1 cellular context compared by ENCODE assay signal in the genomic region with DNA sequence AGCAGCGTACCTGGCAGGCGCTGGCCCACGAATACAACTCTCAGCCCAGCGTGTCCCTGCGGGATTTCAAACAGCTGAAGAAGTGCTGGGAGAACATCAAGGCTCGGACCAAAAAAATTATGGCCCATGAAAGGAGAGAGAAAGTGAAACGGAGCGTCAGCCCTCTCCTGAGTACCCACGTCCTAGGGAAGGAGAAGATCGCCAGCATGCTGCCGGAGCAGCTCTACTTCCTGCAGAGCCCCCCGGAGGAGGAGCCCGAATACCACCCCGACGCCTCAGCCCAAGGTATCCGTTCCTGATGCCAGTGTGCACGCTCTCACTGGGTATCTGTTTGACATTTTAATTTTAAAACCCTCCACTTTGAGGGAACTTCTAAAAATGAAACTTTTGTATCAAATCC.
TF ChIP-seq lines count a peak whose summit lies in the region.

No MANE protein-coding gene starts in this region.

TF ChIP-seq in WTC11, 78 proteins besides CTCF, POLR2A, EP300 and RAD21 (continued from another document):
- TF ChIP-seq, protein P1, sequence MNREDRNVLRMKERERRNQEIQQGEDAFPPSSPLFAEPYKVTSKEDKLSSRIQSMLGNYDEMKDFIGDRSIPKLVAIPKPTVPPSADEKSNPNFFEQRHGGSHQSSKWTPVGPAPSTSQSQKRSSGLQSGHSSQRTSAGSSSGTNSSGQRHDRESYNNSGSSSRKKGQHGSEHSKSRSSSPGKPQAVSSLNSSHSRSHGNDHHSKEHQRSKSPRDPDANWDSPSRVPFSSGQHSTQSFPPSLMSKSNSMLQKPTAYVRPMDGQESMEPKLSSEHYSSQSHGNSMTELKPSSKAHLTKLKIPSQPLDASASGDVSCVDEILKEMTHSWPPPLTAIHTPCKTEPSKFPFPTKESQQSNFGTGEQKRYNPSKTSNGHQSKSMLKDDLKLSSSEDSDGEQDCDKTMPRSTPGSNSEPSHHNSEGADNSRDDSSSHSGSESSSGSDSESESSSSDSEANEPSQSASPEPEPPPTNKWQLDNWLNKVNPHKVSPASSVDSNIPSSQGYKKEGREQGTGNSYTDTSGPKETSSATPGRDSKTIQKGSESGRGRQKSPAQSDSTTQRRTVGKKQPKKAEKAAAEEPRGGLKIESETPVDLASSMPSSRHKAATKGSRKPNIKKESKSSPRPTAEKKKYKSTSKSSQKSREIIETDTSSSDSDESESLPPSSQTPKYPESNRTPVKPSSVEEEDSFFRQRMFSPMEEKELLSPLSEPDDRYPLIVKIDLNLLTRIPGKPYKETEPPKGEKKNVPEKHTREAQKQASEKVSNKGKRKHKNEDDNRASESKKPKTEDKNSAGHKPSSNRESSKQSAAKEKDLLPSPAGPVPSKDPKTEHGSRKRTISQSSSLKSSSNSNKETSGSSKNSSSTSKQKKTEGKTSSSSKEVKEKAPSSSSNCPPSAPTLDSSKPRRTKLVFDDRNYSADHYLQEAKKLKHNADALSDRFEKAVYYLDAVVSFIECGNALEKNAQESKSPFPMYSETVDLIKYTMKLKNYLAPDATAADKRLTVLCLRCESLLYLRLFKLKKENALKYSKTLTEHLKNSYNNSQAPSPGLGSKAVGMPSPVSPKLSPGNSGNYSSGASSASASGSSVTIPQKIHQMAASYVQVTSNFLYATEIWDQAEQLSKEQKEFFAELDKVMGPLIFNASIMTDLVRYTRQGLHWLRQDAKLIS (CRISPR knock-in tag; IDR thresholded peaks at IDR 0.05; ENCODE audit: borderline replicate concordance): no peak
- TF ChIP-seq, protein P2, sequence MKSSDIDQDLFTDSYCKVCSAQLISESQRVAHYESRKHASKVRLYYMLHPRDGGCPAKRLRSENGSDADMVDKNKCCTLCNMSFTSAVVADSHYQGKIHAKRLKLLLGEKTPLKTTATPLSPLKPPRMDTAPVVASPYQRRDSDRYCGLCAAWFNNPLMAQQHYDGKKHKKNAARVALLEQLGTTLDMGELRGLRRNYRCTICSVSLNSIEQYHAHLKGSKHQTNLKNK (CRISPR knock-in tag; IDR thresholded peaks at IDR 0.05): no peak
- TF ChIP-seq, protein P3, sequence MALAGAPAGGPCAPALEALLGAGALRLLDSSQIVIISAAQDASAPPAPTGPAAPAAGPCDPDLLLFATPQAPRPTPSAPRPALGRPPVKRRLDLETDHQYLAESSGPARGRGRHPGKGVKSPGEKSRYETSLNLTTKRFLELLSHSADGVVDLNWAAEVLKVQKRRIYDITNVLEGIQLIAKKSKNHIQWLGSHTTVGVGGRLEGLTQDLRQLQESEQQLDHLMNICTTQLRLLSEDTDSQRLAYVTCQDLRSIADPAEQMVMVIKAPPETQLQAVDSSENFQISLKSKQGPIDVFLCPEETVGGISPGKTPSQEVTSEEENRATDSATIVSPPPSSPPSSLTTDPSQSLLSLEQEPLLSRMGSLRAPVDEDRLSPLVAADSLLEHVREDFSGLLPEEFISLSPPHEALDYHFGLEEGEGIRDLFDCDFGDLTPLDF (CRISPR knock-in tag; IDR thresholded peaks at IDR 0.05): no peak
- TF ChIP-seq IRF2 (CRISPR knock-in tag; IDR thresholded peaks at IDR 0.05; ENCODE audit: borderline replicate concordance, low read depth) (no peak), ZNF396 (CRISPR knock-in tag; IDR thresholded peaks at IDR 0.05; ENCODE audit: borderline replicate concordance) (no peak), CREM (CRISPR knock-in tag; IDR thresholded peaks at IDR 0.05) (no peak), KAT7 (CRISPR knock-in tag; IDR thresholded peaks at IDR 0.05; ENCODE audit: borderline replicate concordance) (no peak), ETV6 (CRISPR knock-in tag; IDR thresholded peaks at IDR 0.05) (no peak)
- TF ChIP-seq, protein P4, sequence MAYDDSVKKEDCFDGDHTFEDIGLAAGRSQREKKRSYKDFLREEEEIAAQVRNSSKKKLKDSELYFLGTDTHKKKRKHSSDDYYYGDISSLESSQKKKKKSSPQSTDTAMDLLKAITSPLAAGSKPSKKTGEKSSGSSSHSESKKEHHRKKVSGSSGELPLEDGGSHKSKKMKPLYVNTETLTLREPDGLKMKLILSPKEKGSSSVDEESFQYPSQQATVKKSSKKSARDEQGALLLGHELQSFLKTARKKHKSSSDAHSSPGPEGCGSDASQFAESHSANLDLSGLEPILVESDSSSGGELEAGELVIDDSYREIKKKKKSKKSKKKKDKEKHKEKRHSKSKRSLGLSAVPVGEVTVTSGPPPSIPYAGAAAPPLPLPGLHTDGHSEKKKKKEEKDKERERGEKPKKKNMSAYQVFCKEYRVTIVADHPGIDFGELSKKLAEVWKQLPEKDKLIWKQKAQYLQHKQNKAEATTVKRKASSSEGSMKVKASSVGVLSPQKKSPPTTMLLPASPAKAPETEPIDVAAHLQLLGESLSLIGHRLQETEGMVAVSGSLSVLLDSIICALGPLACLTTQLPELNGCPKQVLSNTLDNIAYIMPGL (CRISPR knock-in tag; IDR thresholded peaks at IDR 0.05): no peak
- TF ChIP-seq, protein P5, sequence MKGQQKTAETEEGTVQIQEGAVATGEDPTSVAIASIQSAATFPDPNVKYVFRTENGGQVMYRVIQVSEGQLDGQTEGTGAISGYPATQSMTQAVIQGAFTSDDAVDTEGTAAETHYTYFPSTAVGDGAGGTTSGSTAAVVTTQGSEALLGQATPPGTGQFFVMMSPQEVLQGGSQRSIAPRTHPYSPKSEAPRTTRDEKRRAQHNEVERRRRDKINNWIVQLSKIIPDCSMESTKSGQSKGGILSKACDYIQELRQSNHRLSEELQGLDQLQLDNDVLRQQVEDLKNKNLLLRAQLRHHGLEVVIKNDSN (CRISPR knock-in tag; IDR thresholded peaks at IDR 0.05): no peak
